8 cellular contexts compared by ENCODE assay signal in the genomic region with DNA sequence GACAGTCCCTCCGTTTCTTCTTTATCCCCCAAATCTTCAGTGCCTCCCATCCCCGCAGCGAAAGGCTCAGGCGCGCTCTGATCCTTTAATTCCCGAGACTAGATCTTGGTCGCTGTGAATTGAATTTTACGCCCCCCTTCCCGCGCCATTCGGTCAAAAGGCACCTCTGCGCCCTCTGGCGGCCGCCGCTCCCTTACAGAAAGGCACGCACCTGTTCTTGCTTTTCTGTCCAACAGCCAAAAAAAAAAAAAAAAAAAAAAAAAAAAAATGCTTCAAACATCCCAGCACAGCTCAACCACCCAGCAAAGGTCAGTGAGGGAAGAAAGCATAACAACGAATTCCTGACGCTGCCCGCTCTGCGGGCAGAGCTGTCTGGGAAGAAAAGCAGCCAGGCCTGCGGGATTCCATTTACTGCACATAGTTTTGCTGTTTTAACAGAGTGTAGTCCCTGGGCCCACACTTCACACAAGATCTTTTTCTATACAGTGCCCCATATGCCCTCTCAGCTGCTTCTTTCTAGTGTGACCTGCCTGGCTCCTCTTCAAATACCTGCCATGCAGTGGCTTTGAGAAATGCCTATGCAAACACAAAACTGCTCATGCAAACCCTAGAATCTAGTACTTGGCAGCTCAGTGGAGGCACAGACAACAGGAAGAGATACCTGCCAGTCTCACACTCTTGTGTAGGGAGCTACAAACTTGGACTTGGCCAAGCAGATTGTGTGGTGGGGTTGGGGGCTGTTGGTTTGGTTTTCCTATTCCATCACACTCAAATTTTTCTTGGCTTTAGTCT. TPM values are rescaled to one million over a fixed set of nuclear protein-coding genes. Genes with fewer than 3 reads are reported as not detected.
DNase-seq lines count a peak whose midpoint lies in the region; ATAC-seq and TF ChIP-seq lines count a peak whose summit lies in the region.

No MANE protein-coding gene starts in this region.

- no peaks in the 10 kb centered on the region for H3K9me3 Mint-ChIP-seq in activated naive CD8-positive, alpha-beta T cell treated with anti-CD3 and anti-CD28 coated beads, Interleukin-2, amount 50 U/mL, for 24 hours

- H3K4me1 ChIP-seq in rectal smooth muscle tissue (ENCODE audit: control insufficient read depth, insufficient read depth, low read length) (peaks cover 6% of the 10 kb centered on the region), vagina (peaks cover 37% of the 10 kb centered on the region)

- no peak overlapping the region for H3K27ac Mint-ChIP-seq in activated naive CD8-positive, alpha-beta T cell treated with anti-CD3 and anti-CD28 coated beads, Interleukin-2, amount 50 U/mL, for 24 hours

- H3K4me3 Mint-ChIP-seq in activated naive CD8-positive, alpha-beta T cell treated with anti-CD3 and anti-CD28 coated beads, Interleukin-2, amount 50 U/mL, for 24 hours = peak overlapping the region; percentile 83

- H3K27ac ChIP-seq in rectal smooth muscle tissue (ENCODE audit: low read depth, low read length) = no peak overlapping the region
- peak overlapping the region; percentile 74 for H3K27ac ChIP-seq in vagina

- TF ChIP-seq CTCF in GM20000 (IDR thresholded peaks at IDR 0.05; ENCODE audit: extremely low read depth, missing control alignments) = peak; percentile 81
- TF ChIP-seq CTCF in vagina (IDR thresholded peaks at IDR 0.05) = peak; percentile 27 to 56 (median 49)

- no peaks in the 10 kb centered on the region for H3K9me3 ChIP-seq in vagina

- peaks cover 3% of the 10 kb centered on the region for H3K36me3 Mint-ChIP-seq in activated naive CD8-positive, alpha-beta T cell treated with anti-CD3 and anti-CD28 coated beads, Interleukin-2, amount 50 U/mL, for 24 hours (ENCODE audit: low read depth)

- peak overlapping the region; percentile 87 for H3K4me3 ChIP-seq in rectal smooth muscle tissue (ENCODE audit: low read length)
- peak overlapping the region; percentile 50 to 53 for H3K4me3 ChIP-seq in vagina

- H3K27me3 Mint-ChIP-seq in activated naive CD8-positive, alpha-beta T cell treated with anti-CD3 and anti-CD28 coated beads, Interleukin-2, amount 50 U/mL, for 24 hours = peaks cover 25% of the 10 kb centered on the region

- ATAC-seq in activated naive CD8-positive, alpha-beta T cell treated with anti-CD3 and anti-CD28 coated beads, Interleukin-2, amount 50 U/mL, for 24 hours = peak; percentile 37
- ATAC-seq in left ventricle myocardium superior = peak; percentile 31

- peak overlapping the region; percentile 24 for H3K9ac ChIP-seq in rectal smooth muscle tissue (ENCODE audit: low read length)

- peaks cover 23% of the 10 kb centered on the region for H3K4me1 Mint-ChIP-seq in activated naive CD8-positive, alpha-beta T cell treated with anti-CD3 and anti-CD28 coated beads, Interleukin-2, amount 50 U/mL, for 24 hours

- H3K36me3 ChIP-seq in rectal smooth muscle tissue (ENCODE audit: control insufficient read depth, insufficient read depth, low read length) (peaks cover 9% of the 10 kb centered on the region), vagina (peaks cover 0 to 10% of the 10 kb centered on the region in 2 donors)

- H3K27me3 ChIP-seq in rectal smooth muscle tissue (ENCODE audit: control insufficient read depth, insufficient read depth, low read length) (peaks cover 21% of the 10 kb centered on the region), vagina (peaks cover 6% of the 10 kb centered on the region)

- TF ChIP-seq POLR2A in vagina (IDR thresholded peaks at IDR 0.05) = no peak

- DNase-seq in AG08396 (ENCODE audit: low spot score) (peak; percentile 76), GM20000 (ENCODE audit: low spot score) (peak; percentile 75), NCI-H1092 (lab: John Stamatoyannopoulos, UW) (peak; percentile 55), T follicular helper cell (ENCODE audit: low read depth) (peak; percentile 77), left ventricle myocardium superior (peak; percentile 93), vagina (ENCODE audit: extremely low spot score in 2 of 2) (no peak)
- peak; percentile 91 for DNase-seq in activated naive CD8-positive, alpha-beta T cell treated with anti-CD3 and anti-CD28 coated beads, Interleukin-2, amount 50 U/mL, for 24 hours

- intact Hi-C loops in left ventricle myocardium superior (cut with micrococcal nuclease) = loop anchor here (10.0 kb wide), 1 partner anchor 99 kb away; no protein-coding TSS in a partner anchor
- intact Hi-C loops in vagina (cut with DNase I) = no loop called here

RNA-seq across cellular contexts. Expression of a gene that starts 1.3 kb away (rescaled TPM):
- 40.5 TPM for total RNA-seq in left ventricle myocardium superior
- 34.9 TPM for total RNA-seq in vagina

RNA-seq across cellular contexts. Expression of a gene that starts 11.3 kb away (rescaled TPM):
- total RNA-seq in left ventricle myocardium superior (1.1 TPM), vagina (0.74 TPM)

RNA-seq across cellular contexts. Expression of a gene that starts 23.6 kb away (rescaled TPM):
- total RNA-seq in left ventricle myocardium superior (4.1 TPM), vagina (0.98 TPM)

RNA-seq across cellular contexts. Expression of a gene that starts 36.9 kb away (rescaled TPM):
- total RNA-seq in left ventricle myocardium superior (3.4 TPM), vagina (9.8 TPM)

Comparison
In these comparisons a context has a peak if more than half of its experiments do, and no peak if none do; other contexts are left out.
1. DNase-seq: peak in AG08396 (single experiment), GM20000 (single experiment), NCI-H1092 (single experiment), T follicular helper cell (single experiment), activated naive CD8-positive, alpha-beta T cell treated with anti-CD3 and anti-CD28 coated beads, Interleukin-2, amount 50 U/mL, for 24 hours (single experiment) and left ventricle myocardium superior (single experiment); none in vagina (0 of 2).